Comparison of ENCODE assay signal across 39 cellular contexts in the genomic region with DNA sequence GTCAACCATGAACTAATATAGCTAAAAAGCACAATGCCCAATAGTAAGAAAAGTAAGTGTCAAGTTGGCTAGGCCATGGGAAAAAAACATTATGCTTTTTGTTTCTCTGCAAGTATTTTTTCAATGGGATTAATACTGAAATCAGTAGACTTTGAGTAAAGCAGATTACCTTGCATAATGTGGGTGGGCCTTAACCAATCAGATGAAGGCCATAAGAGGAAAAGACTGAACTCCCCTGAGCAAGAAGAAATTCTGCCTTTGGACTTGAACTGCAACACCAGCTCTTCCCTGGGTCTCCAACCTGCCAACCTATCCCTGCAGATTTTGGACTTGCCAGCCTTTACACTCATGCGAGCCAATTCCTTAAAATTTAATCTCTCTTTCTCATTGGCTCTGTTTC. TPM values are rescaled to one million over a fixed set of nuclear protein-coding genes. Genes with fewer than 3 reads are reported as not detected.
"Had no signal": no experiment of that assay in that cellular context is flagged by ENCODE, and none has a peak within 500 bp of the region (broad histone marks: within the 10 kb centered on the region; RNA-seq: fewer than 3 reads in every experiment).

No MANE protein-coding gene starts in this region.

- DNase-seq: Karpas-422, Kasumi-1, MG63, MM.1S, MV-4-11, NCI-H1048, NCI-H1092, NCI-H1092 treated with DMSO at 0.1 percent for 48 hours, NCI-H1105, NCI-H1105 treated with DMSO at 0.1 percent for 48 hours, NCI-H1417, NCI-H1417 treated with DMSO at 0.1 percent for 48 hours, NCI-H1436, NCI-H1436 treated with DMSO at 0.1 percent for 48 hours, NCI-H146, NCI-H1694, NCI-H1694 treated with DMSO at 0.1 percent for 48 hours, NCI-H187, NCI-H187 treated with DMSO at 0.1 percent for 48 hours, NCI-H1930, NCI-H2029, NCI-H2029 treated with DMSO at 0.1 percent for 48 hours, NCI-H2081, NCI-H2081 treated with DMSO at 0.1 percent for 48 hours, NCI-H2107, NCI-H2171, NCI-H2171 treated with DMSO at 0.1 percent for 48 hours, NCI-H2227 treated with DMSO at 0.1 percent for 48 hours, NCI-H226, NCI-H345, NCI-H446, NCI-H446 treated with DMSO at 0.1 percent for 48 hours, NCI-H510A, NCI-H510A treated with DMSO at 0.1 percent for 48 hours, NCI-H524 had no signal

- H3K36me3 ChIP-seq: MG63 had no signal

- H3K4me3 ChIP-seq: MG63 had no signal

RNA-seq across cellular contexts. Expression of a gene that starts 6.4 kb away (rescaled TPM):
- total RNA-seq: LHCN-M2, M059J, MCF 10A, NCI-H460 had no signal
